1 cellular context compared by ENCODE assay signal in genomic region chr14:104793703-104793959, GRCh38.
TF ChIP-seq lines count a peak whose summit lies in the region.

No MANE protein-coding gene starts in this region.

TF ChIP-seq in endothelial cell of umbilical vein, 7 proteins besides CTCF, POLR2A, EP300 and RAD21:
- TF ChIP-seq JUN (IDR thresholded peaks at IDR 0.05; ENCODE audit: borderline replicate concordance, insufficient read depth, insufficient read length, low read depth) (no peak), EZH2 (IDR thresholded peaks at IDR 0.05; ENCODE audit: borderline replicate concordance, low read depth, low read length, severe bottlenecking) (no peak)
TF ChIP-seq in endothelial cell of umbilical vein: peak in this region for 0.
